ENCODE assay signal across 8 cellular contexts in the genomic region with DNA sequence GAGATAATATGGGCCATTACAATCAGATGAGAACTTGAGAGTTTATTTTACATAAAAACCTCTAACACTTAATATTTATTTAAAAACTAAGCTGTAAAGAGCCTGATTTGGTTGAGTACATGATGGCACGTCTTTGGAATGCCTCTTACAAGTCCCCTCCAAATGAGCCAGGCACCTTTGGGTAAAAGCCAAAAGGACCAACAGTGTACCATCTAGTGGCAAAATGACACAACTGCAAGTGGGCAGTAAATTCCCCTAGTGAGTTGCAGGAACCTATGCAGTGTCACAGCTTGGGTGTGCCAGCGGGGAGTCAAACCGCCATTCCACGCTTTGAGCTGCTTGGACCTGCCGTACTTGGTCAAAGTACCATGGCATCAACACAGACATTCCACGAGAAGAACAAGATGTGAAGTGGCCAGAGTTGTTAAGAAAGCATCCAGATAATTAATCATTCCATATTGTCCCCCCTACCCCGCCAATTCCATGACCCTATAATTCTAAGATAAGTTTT.
DNase-seq lines count a peak whose midpoint lies in the region; ATAC-seq, FAIRE-seq and TF ChIP-seq lines count a peak whose summit lies in the region.

No MANE protein-coding gene starts in this region.

- POLR2A ChIA-PET in RWPE1 (lab: Yijun Ruan, JAX; ENCODE audit: low non-redundant PET) = no interaction called here

- peaks cover 10% of the 10 kb centered on the region for H3K4me1 Mint-ChIP-seq in central memory CD8-positive, alpha-beta T cell

- H3K4me3 Mint-ChIP-seq in central memory CD8-positive, alpha-beta T cell = no peak overlapping the region

- FAIRE-seq in HTR-8/SVneo (lab: Jason Lieb, UNC) = no peak

- DNase-seq in DMS114 treated with DMSO at 0.1 percent for 48 hours (lab: John Stamatoyannopoulos, UW; ENCODE audit: unreplicated experiment) = peak; percentile 44
- DNase-seq in HTR-8/SVneo (ENCODE audit: insufficient read length, low spot score) = peak; percentile 77
- DNase-seq in RWPE1 (ENCODE audit: low spot score) = peak; percentile 87
- DNase-seq in central memory CD8-positive, alpha-beta T cell (ENCODE audit: low spot score in 2 of 2) = peak in 1 of 2 donors; percentile 16
- peak; percentile 66 for DNase-seq in kidney glomerular epithelial cell (lab: John Stamatoyannopoulos, UW)
- DNase-seq in stimulated activated CD8-positive, alpha-beta memory T cell treated with anti-CD3 and anti-CD28 coated beads, Interleukin-12 subunit alpha, Interleukin-12 subunit beta, amount 100 ng/mL, for 1 hour (ENCODE audit: low read depth) = peak; percentile 13

- H3K27ac ChIP-seq in RWPE1 = no peak overlapping the region

- H3K9me3 Mint-ChIP-seq in central memory CD8-positive, alpha-beta T cell = no peaks in the 10 kb centered on the region

- peaks cover 1% of the 10 kb centered on the region for H3K36me3 Mint-ChIP-seq in central memory CD8-positive, alpha-beta T cell (ENCODE audit: insufficient read depth)

- CTCF ChIA-PET in RWPE1 (lab: Yijun Ruan, JAX) = interaction anchor here (0.6 to 3.0 kb wide), 11 partner anchors 10 to 873 kb away, joined by 3 to 19 read pairs (median 4); no protein-coding TSS in a partner anchor

- peaks cover 34% of the 10 kb centered on the region for H3K27me3 Mint-ChIP-seq in central memory CD8-positive, alpha-beta T cell

- TF ChIP-seq CTCF in RWPE1 (conservative IDR thresholded peaks at IDR 0.05; ENCODE audit: low read depth) = peak; percentile 80

- peak; percentile 70 for ATAC-seq in GM19351 (IDR thresholded peaks at IDR 0.05; ENCODE audit: unreplicated experiment)
- ATAC-seq in central memory CD8-positive, alpha-beta T cell (replicated peaks; ENCODE audit: extremely low read depth, poor library complexity, severe bottlenecking) = peak; percentile 43
- ATAC-seq in GM19328 (IDR thresholded peaks at IDR 0.05; ENCODE audit: unreplicated experiment) = no peak

- no peak overlapping the region for H3K27ac Mint-ChIP-seq in central memory CD8-positive, alpha-beta T cell (ENCODE audit: low read depth)
